Comparison of ENCODE assay signal across 21 cellular contexts in genomic region chr15:62280625-62281024, GRCh38.
"Had no signal": no experiment of that assay in that cellular context is flagged by ENCODE, and none has a peak within 500 bp of the region (broad histone marks: within the 10 kb centered on the region; RNA-seq: fewer than 3 reads in every experiment).

No MANE protein-coding gene starts in this region.

- DNase-seq: activated CD4-positive, alpha-beta T cell treated with anti-CD3 and anti-CD28 coated beads, Interleukin-2, amount 10 ng/mL, durations not matched to agents 7 days and 5 days; activated CD8-positive, alpha-beta memory T cell treated with anti-CD3 and anti-CD28 coated beads, Interleukin-2, amount 50 U/mL, for 4 hours; activated CD8-positive, alpha-beta T cell treated with anti-CD3 and anti-CD28 coated beads, Interleukin-2, amount 10 ng/mL, durations not matched to agents 7 days and 5 days; activated effector memory CD4-positive, alpha-beta T cell treated with anti-CD3 and anti-CD28 coated beads, Interleukin-2, amount 50 U/mL, for 16 hours; activated naive CD4-positive, alpha-beta T cell treated with anti-CD3 and anti-CD28 coated beads, Interleukin-2, amount 50 U/mL, for 16 hours; activated T-cell treated with anti-CD3 and anti-CD28 coated beads, Interleukin-2, amount 50 U/mL, for 72 hours; erythroblast; gastrocnemius medialis; heart left ventricle; left ventricle myocardium inferior; occipital lobe; retina; stimulated activated CD4-positive, alpha-beta T cell treated with anti-CD3 and anti-CD28 coated beads, Interleukin-12 subunit alpha, Interleukin-12 subunit beta, amount 100 ng/mL, for 4 hours; stimulated activated CD4-positive, alpha-beta T cell treated with anti-CD3 and anti-CD28 coated beads, Interleukin-2, amount 100 ng/mL, for 24 hours; stimulated activated naive CD4-positive, alpha-beta T cell treated with Interleukin-2 at 50 U/mL for 16 hours; substantia nigra; T-helper 9 cell had no signal

- H3K4me3 ChIP-seq: ascending aorta, breast epithelium, coronary artery, gastrocnemius medialis, heart left ventricle, left ventricle myocardium inferior, tibial nerve had no signal

- H3K9me3 ChIP-seq: ascending aorta, breast epithelium, gastrocnemius medialis, heart left ventricle, left ventricle myocardium inferior, tibial nerve had no signal

- H3K4me1 ChIP-seq: ascending aorta, breast epithelium, gastrocnemius medialis, heart left ventricle, left ventricle myocardium inferior, tibial nerve had no signal

- H3K36me3 ChIP-seq: ascending aorta, breast epithelium, gastrocnemius medialis, heart left ventricle, left ventricle myocardium inferior, tibial nerve had no signal

- H3K27me3 ChIP-seq: ascending aorta, breast epithelium, gastrocnemius medialis, tibial nerve had no signal

- ATAC-seq: activated CD8-positive, alpha-beta T cell treated with anti-CD3 and anti-CD28 coated beads, Interleukin-2, amount 10 ng/mL, durations not matched to agents 7 days and 5 days; activated T-cell treated with anti-CD3 and anti-CD28 coated beads, Interleukin-2, amount 50 U/mL, for 72 hours; gastrocnemius medialis; heart left ventricle had no signal
